9 cellular contexts compared by ENCODE assay signal in the genomic region with DNA sequence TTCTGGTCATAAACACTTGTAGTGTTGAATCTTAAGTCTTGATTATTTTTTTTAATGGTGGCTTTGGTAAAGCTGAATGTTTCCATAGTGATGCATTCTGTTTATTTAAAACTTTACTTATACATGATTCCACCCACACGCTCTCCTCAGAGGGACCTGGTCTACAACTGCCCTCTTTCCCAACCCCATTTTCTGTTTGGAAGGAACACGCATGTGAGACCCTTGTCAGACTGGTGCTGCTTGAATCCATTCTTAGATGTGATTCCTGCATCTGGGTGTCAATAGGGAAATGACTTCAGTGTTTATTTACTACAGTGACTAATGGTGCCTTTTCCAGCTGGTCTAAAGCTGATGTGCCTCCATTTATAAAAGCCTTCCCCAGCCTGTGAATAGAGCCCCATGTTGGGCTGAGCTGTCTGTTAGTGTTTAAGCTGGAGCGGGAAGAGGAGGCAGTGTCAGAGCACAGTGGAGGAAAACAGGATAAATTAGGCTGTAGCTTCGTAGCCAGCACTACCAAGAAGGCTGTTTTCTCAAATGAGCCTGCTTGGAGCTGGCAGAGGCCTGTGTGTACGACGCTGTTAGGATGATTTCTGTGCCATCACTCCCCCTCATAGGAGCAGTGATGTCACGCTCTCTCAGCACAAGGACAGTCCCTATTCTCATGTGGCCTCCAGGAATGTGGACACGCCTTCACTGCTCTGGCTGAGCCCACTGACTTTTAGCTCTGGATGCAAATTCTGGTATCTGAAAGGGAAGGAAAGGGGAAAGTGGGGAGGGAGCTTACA. TPM values are rescaled to one million over a fixed set of nuclear protein-coding genes. Genes with fewer than 3 reads are reported as not detected.
DNase-seq lines count a peak whose midpoint lies in the region; ATAC-seq and TF ChIP-seq lines count a peak whose summit lies in the region.
"Had no signal": no experiment of that assay in that cellular context is flagged by ENCODE, and none has a peak within 500 bp of the region (broad histone marks: within the 10 kb centered on the region; RNA-seq: fewer than 3 reads in every experiment).

No MANE protein-coding gene starts in this region.

- POLR2A ChIA-PET in MCF 10A (lab: Yijun Ruan, JAX), result interaction anchor here (0.5 to 1.3 kb wide), 3 partner anchors 14 to 23 kb away, joined by 3 to 4 read pairs (median 3); no protein-coding TSS in a partner anchor

- TF ChIP-seq CTCF in breast epithelium (IDR thresholded peaks at IDR 0.05) (no peak), MCF 10A (IDR thresholded peaks at IDR 0.05; ENCODE audit: unreplicated experiment) (no peak), fibroblast of villous mesenchyme (IDR thresholded peaks at IDR 0.05; ENCODE audit: insufficient read depth, low read depth, low read length) (no peak), nephron progenitor cell (IDR thresholded peaks at IDR 0.05) (no peak)

- CTCF ChIA-PET in MCF 10A (lab: Yijun Ruan, JAX), result interaction anchor here (0.5 to 2.2 kb wide), 7 partner anchors 14 to 612 kb away, joined by 3 to 8 read pairs (median 3); no protein-coding TSS in a partner anchor
- CTCF ChIA-PET in activated CD8-positive, alpha-beta memory T cell treated with anti-CD3 and anti-CD28 coated beads, Interleukin-2, amount 10 ng/mL, durations not matched to agents 7 days and 5 days (lab: Charles Lee), result interaction anchor here (2.8 kb wide), 1 partner anchor 20 kb away, joined by 7 read pairs; a partner anchor contains a TSS

- no peaks in the 10 kb centered on the region for H3K27me3 Mint-ChIP-seq in MCF 10A (ENCODE audit: insufficient read depth, unreplicated experiment)
- peaks cover 4% of the 10 kb centered on the region for H3K27me3 Mint-ChIP-seq in nephron progenitor cell (ENCODE audit: low read depth, poor library complexity)
- no peaks in the 10 kb centered on the region for H3K27me3 Mint-ChIP-seq in activated CD8-positive, alpha-beta memory T cell treated with anti-CD3 and anti-CD28 coated beads, Interleukin-2, amount 10 ng/mL, durations not matched to agents 7 days and 5 days

- no peak for TF ChIP-seq POLR2A in breast epithelium (IDR thresholded peaks at IDR 0.05)

- intact Hi-C loops in breast epithelium (cut with DNase I; ENCODE audit: low total_unique reads), result no loop called here
- intact Hi-C loops in MCF 10A (cut with micrococcal nuclease), result no loop called here

- no peak overlapping the region for H3K4me3 Mint-ChIP-seq in MCF 10A (ENCODE audit: unreplicated experiment)
- no peak overlapping the region for H3K4me3 Mint-ChIP-seq in nephron progenitor cell
- no peak overlapping the region for H3K4me3 Mint-ChIP-seq in activated CD8-positive, alpha-beta memory T cell treated with anti-CD3 and anti-CD28 coated beads, Interleukin-2, amount 10 ng/mL, durations not matched to agents 7 days and 5 days

- H3K4me3 ChIP-seq in breast epithelium (no peak overlapping the region), fibroblast of villous mesenchyme (ENCODE audit: low read depth, low read length) (no peak overlapping the region)

- H3K4me1 Mint-ChIP-seq in MCF 10A (ENCODE audit: insufficient read depth, unreplicated experiment), result peaks cover 23% of the 10 kb centered on the region
- peaks cover 47% of the 10 kb centered on the region for H3K4me1 Mint-ChIP-seq in nephron progenitor cell
- H3K4me1 Mint-ChIP-seq in activated CD8-positive, alpha-beta memory T cell treated with anti-CD3 and anti-CD28 coated beads, Interleukin-2, amount 10 ng/mL, durations not matched to agents 7 days and 5 days, result peaks cover 10% of the 10 kb centered on the region

- DNase-seq in breast epithelium (ENCODE audit: low spot score in 2 of 2) (no peak), MCF 10A (ENCODE audit: unreplicated experiment) (no peak), fibroblast of villous mesenchyme (ENCODE audit: low read depth) (peak; percentile 76), nephron progenitor cell (peak; percentile 40), NAMALWA (ENCODE audit: low spot score) (no peak)
- DNase-seq in activated CD8-positive, alpha-beta memory T cell treated with anti-CD3 and anti-CD28 coated beads, Interleukin-2, amount 10 ng/mL, durations not matched to agents 7 days and 5 days, result no peak
- no peak for DNase-seq in central memory CD4-positive, alpha-beta T cell

- no peaks in the 10 kb centered on the region for H3K4me1 ChIP-seq in breast epithelium

- H3K9me3 Mint-ChIP-seq in MCF 10A (ENCODE audit: unreplicated experiment), result no peaks in the 10 kb centered on the region
- no peaks in the 10 kb centered on the region for H3K9me3 Mint-ChIP-seq in nephron progenitor cell
- H3K9me3 Mint-ChIP-seq in activated CD8-positive, alpha-beta memory T cell treated with anti-CD3 and anti-CD28 coated beads, Interleukin-2, amount 10 ng/mL, durations not matched to agents 7 days and 5 days (ENCODE audit: low read depth), result no peaks in the 10 kb centered on the region

- no peaks in the 10 kb centered on the region for H3K9me3 ChIP-seq in breast epithelium

- H3K27ac Mint-ChIP-seq in MCF 10A (ENCODE audit: low read depth, unreplicated experiment) (no peak overlapping the region), nephron progenitor cell (peak overlapping the region; percentile 91)
- H3K27ac Mint-ChIP-seq in activated CD8-positive, alpha-beta memory T cell treated with anti-CD3 and anti-CD28 coated beads, Interleukin-2, amount 10 ng/mL, durations not matched to agents 7 days and 5 days, result no peak overlapping the region

- H3K36me3 Mint-ChIP-seq in MCF 10A (ENCODE audit: insufficient read depth, unreplicated experiment) (peaks cover 12% of the 10 kb centered on the region), nephron progenitor cell (ENCODE audit: low read depth) (peaks cover 10% of the 10 kb centered on the region)
- H3K36me3 Mint-ChIP-seq in activated CD8-positive, alpha-beta memory T cell treated with anti-CD3 and anti-CD28 coated beads, Interleukin-2, amount 10 ng/mL, durations not matched to agents 7 days and 5 days, result peaks cover 14% of the 10 kb centered on the region

- no peaks in the 10 kb centered on the region for H3K27me3 ChIP-seq in breast epithelium

- BruUV-seq in MCF 10A (replicated peaks; lab: Mats Ljungman, UMichigan), result no TSS peak

- ATAC-seq in activated CD4-positive, CD25-positive, alpha-beta regulatory T cell treated with anti-CD3 and anti-CD28 coated beads, Interleukin-2, amount 50 U/mL, for 24 hours, result no peak
- ATAC-seq in activated CD8-positive, alpha-beta memory T cell treated with anti-CD3 and anti-CD28 coated beads, Interleukin-2, amount 10 ng/mL, durations not matched to agents 7 days and 5 days, result no peak

- no peaks in the 10 kb centered on the region for H3K36me3 ChIP-seq in breast epithelium

- H3K27ac ChIP-seq in breast epithelium, result peak overlapping the region; percentile 54 to 85

RNA-seq across cellular contexts. Expression of a gene that starts 18.9 kb away (rescaled TPM):
- 10 to 100 TPM; 41.1 to 97.3 (median 46.8) TPM for total RNA-seq in breast epithelium
- not detected in 2 replicates for total RNA-seq in MCF 10A (2022)
- total RNA-seq in fibroblast of villous mesenchyme, result 13.2 and 17.3 TPM in 2 replicates
- total RNA-seq in activated CD8-positive, alpha-beta memory T cell treated with anti-CD3 and anti-CD28 coated beads, Interleukin-2, amount 10 ng/mL, durations not matched to agents 7 days and 5 days, result under 1 TPM; 0.19 to 0.79 TPM
- total RNA-seq: HT-29 had no signal

RNA-seq across cellular contexts. Expression of a gene that starts 42.9 kb away (rescaled TPM):
- 10 to 100 TPM; 29.0 to 40.7 (median 33.1) TPM for total RNA-seq in breast epithelium
- 76.2 and 88.0 TPM in 2 replicates for total RNA-seq in MCF 10A (2022)
- 33.7 and 51.5 TPM in 2 replicates for total RNA-seq in fibroblast of villous mesenchyme
- total RNA-seq in activated CD8-positive, alpha-beta memory T cell treated with anti-CD3 and anti-CD28 coated beads, Interleukin-2, amount 10 ng/mL, durations not matched to agents 7 days and 5 days, result 10 to 100 TPM; 32.5 to 35.4 TPM

Comparison
In these comparisons a context has a peak if more than half of its experiments do, and no peak if none do; other contexts are left out.
1. DNase-seq: peak in fibroblast of villous mesenchyme (single experiment) and nephron progenitor cell (single experiment); none in breast epithelium (0 of 2), MCF 10A (single experiment), NAMALWA (single experiment), activated CD8-positive, alpha-beta memory T cell treated with anti-CD3 and anti-CD28 coated beads, Interleukin-2, amount 10 ng/mL, durations not matched to agents 7 days and 5 days (single experiment) and central memory CD4-positive, alpha-beta T cell (single experiment).